1 cellular context compared by ENCODE assay signal in genomic region chr4:88284378-88285234, GRCh38.
TF ChIP-seq lines count a peak whose summit lies in the region.

Gene PPM1K (minus strand): TSS chr4:88284561. CDS start chr4:88278583, 5,978 bp downstream.

TF ChIP-seq in GM12878, 131 proteins besides CTCF, POLR2A, EP300 and RAD21 (continued from another document and continues in another):
- TF ChIP-seq PRDM15 (CRISPR knock-in tag; IDR thresholded peaks at IDR 0.05) = no peak
- TF ChIP-seq ATF2 (IDR thresholded peaks at IDR 0.05; ENCODE audit: low read length) = peak; percentile 67
- peak; percentile 54 to 60 for TF ChIP-seq IKZF2 (IDR thresholded peaks at IDR 0.05)
- peak; percentile 53; the same call in 1 of the 2 replicates for TF ChIP-seq TARDBP (IDR thresholded peaks at IDR 0.05; ENCODE audit: borderline replicate concordance)
- TF ChIP-seq IRF3 (IDR thresholded peaks at IDR 0.05) = peak; percentile 87; the same call in 1 of the 2 replicates
- peak; percentile 85 for TF ChIP-seq POLR2AphosphoS5 (IDR thresholded peaks at IDR 0.05; ENCODE audit: low read length)
- TF ChIP-seq SIX5 (IDR thresholded peaks at IDR 0.05; ENCODE audit: low read depth, low read length, severe bottlenecking) = no peak
- TF ChIP-seq DPF2 (IDR thresholded peaks at IDR 0.05) = peak; percentile 98
- 0 out of 2 replicates have a peak, but pooled peaks have one; percentile 18 for TF ChIP-seq SMAD5 (IDR thresholded peaks at IDR 0.05; ENCODE audit: low read depth)
- TF ChIP-seq ZSCAN29 (IDR thresholded peaks at IDR 0.05) = no peak
- TF ChIP-seq PBX3 (IDR thresholded peaks at IDR 0.05; ENCODE audit: insufficient replicate concordance, low read depth, low read length) = peak; percentile 98
- TF ChIP-seq ZBTB4 (CRISPR knock-in tag; IDR thresholded peaks at IDR 0.05) = no peak
- TF ChIP-seq NR2C1 (IDR thresholded peaks at IDR 0.05) = no peak
- TF ChIP-seq RUNX3 (IDR thresholded peaks at IDR 0.05; ENCODE audit: low read length) = peak; percentile 12
- no peak for TF ChIP-seq SREBF2 (IDR thresholded peaks at IDR 0.05; ENCODE audit: low read length)
- TF ChIP-seq CREB1 (IDR thresholded peaks at IDR 0.05; ENCODE audit: low read depth) = peak; percentile 92
- TF ChIP-seq TAF1 (IDR thresholded peaks at IDR 0.05; ENCODE audit: borderline replicate concordance, low read depth, low read length) = 0 out of 2 replicates have a peak, but pooled peaks have one; percentile 46
- peak; percentile 99 for TF ChIP-seq PKNOX1 (IDR thresholded peaks at IDR 0.05)
- 0 out of 3 replicates have a peak, but pooled peaks of 1 of the 2 experiments have one; percentile 26 for TF ChIP-seq EGR1 (IDR thresholded peaks at IDR 0.05; ENCODE audit: borderline replicate concordance in 1 of 2, low read depth in 2 of 2, low read length in 2 of 2)
- TF ChIP-seq E4F1 (IDR thresholded peaks at IDR 0.05; ENCODE audit: borderline replicate concordance, partially characterized antibody) = no peak
- TF ChIP-seq TBL1XR1 (IDR thresholded peaks at IDR 0.05; ENCODE audit: low read depth, low read length) = no peak
- TF ChIP-seq USF2 (IDR thresholded peaks at IDR 0.05; ENCODE audit: borderline replicate concordance, low read depth, low read length) = no peak
- no peak for TF ChIP-seq ZNF687 (IDR thresholded peaks at IDR 0.05)
- TF ChIP-seq NFIC (IDR thresholded peaks at IDR 0.05; ENCODE audit: low read depth, low read length) = no peak
- peak; percentile 28 for TF ChIP-seq NBN (IDR thresholded peaks at IDR 0.05)
- TF ChIP-seq EZH2 (IDR thresholded peaks at IDR 0.05; ENCODE audit: borderline replicate concordance, control insufficient read depth, low read depth, low read length) = no peak
- TF ChIP-seq NRF1 (conservative IDR thresholded peaks at IDR 0.05; ENCODE audit: low read depth, low read length) = peak; percentile 67
- TF ChIP-seq YBX1 (IDR thresholded peaks at IDR 0.05) = no peak
- no peak for TF ChIP-seq ZNF592 (IDR thresholded peaks at IDR 0.05)
- TF ChIP-seq RAD51 (IDR thresholded peaks at IDR 0.05) = 0 out of 2 replicates have a peak, but pooled peaks have one; percentile 11
- no peak for TF ChIP-seq PAX8 (IDR thresholded peaks at IDR 0.05)
